In genomic region chr14:52873694-52874093, GRCh38 we compare ENCODE assay signal across 15 cellular contexts.
DNase-seq lines count a peak whose midpoint lies in the region; ATAC-seq and TF ChIP-seq lines count a peak whose summit lies in the region.
"Had no signal": no experiment of that assay in that cellular context is flagged by ENCODE, and none has a peak within 500 bp of the region (broad histone marks: within the 10 kb centered on the region; RNA-seq: fewer than 3 reads in every experiment).

No MANE protein-coding gene starts in this region.

- H3K36me3 Mint-ChIP-seq in osteocyte (ENCODE audit: unreplicated experiment): peaks cover 53% of the 10 kb centered on the region
- H3K36me3 Mint-ChIP-seq in activated naive CD4-positive, alpha-beta T cell treated with anti-CD3 and anti-CD28 coated beads, Interleukin-2, amount 50 U/mL, for 72 hours: no peaks in the 10 kb centered on the region

- no peak for TF ChIP-seq CTCF in osteocyte (IDR thresholded peaks at IDR 0.05)

- H3K27me3 Mint-ChIP-seq in osteocyte (ENCODE audit: unreplicated experiment): no peaks in the 10 kb centered on the region

- no peak overlapping the region for H3K4me3 Mint-ChIP-seq in osteocyte (ENCODE audit: unreplicated experiment)
- H3K4me3 Mint-ChIP-seq: activated naive CD4-positive, alpha-beta T cell treated with anti-CD3 and anti-CD28 coated beads for 36 hours had no signal

- H3K4me1 Mint-ChIP-seq in osteocyte (ENCODE audit: unreplicated experiment): peaks cover 70% of the 10 kb centered on the region

- peak overlapping the region; percentile 89 for H3K27ac Mint-ChIP-seq in osteocyte (ENCODE audit: unreplicated experiment)
- H3K27ac Mint-ChIP-seq in activated naive CD4-positive, alpha-beta T cell treated with anti-CD3 and anti-CD28 coated beads, Interleukin-2, amount 50 U/mL, for 72 hours: no peak overlapping the region
- H3K27ac Mint-ChIP-seq: activated naive CD4-positive, alpha-beta T cell treated with anti-CD3 and anti-CD28 coated beads for 36 hours had no signal

- no peaks in the 10 kb centered on the region for H3K9me3 Mint-ChIP-seq in osteocyte (ENCODE audit: unreplicated experiment)
- no peaks in the 10 kb centered on the region for H3K9me3 Mint-ChIP-seq in activated naive CD4-positive, alpha-beta T cell treated with anti-CD3 and anti-CD28 coated beads, Interleukin-2, amount 50 U/mL, for 72 hours
- H3K9me3 Mint-ChIP-seq: activated naive CD4-positive, alpha-beta T cell treated with anti-CD3 and anti-CD28 coated beads for 36 hours had no signal

- ATAC-seq in SK-N-SH treated with all-trans-retinoic acid at 6 μM for 48 hours (no peak), HG03469 (IDR thresholded peaks at IDR 0.05; ENCODE audit: unreplicated experiment) (no peak)
- no peak for ATAC-seq in activated naive CD4-positive, alpha-beta T cell treated with anti-CD3 and anti-CD28 coated beads, Interleukin-2, amount 50 U/mL, for 72 hours
- ATAC-seq: mucosa of descending colon had no signal

- H3K27ac ChIP-seq in epithelial cell of prostate: peak overlapping the region; percentile 56
- H3K27ac ChIP-seq: BLaER1 treated with 17β-estradiol and CSF1 and Interleukin-3, amounts not matched to agents 10 nM and 100 nM had no signal

- DNase-seq in AG20443 (ENCODE audit: low spot score) (peak; percentile 64), NCI-H460 (ENCODE audit: extremely low read depth, low read depth) (peak; percentile 5), epithelial cell of prostate (ENCODE audit: low read depth, low spot score) (no peak), osteocyte (ENCODE audit: extremely low spot score, unreplicated experiment) (no peak), H4 (ENCODE audit: low spot score) (no peak)
- DNase-seq in activated naive CD4-positive, alpha-beta T cell treated with anti-CD3 and anti-CD28 coated beads, Interleukin-2, amount 50 U/mL, for 72 hours (ENCODE audit: low spot score in 2 of 2): no peak
- DNase-seq: activated CD4-positive, alpha-beta T cell treated with anti-CD3 and anti-CD28 coated beads, Interleukin-2, amount 50 U/mL, for 4 hours; activated naive CD4-positive, alpha-beta T cell treated with anti-CD3 and anti-CD28 coated beads for 36 hours; hippocampal formation; mucosa of descending colon; NCI-H146; NCI-H526 had no signal

TF ChIP-seq in SK-N-SH treated with all-trans-retinoic acid at 6 μM for 48 hours, 23 proteins besides CTCF, POLR2A, EP300 and RAD21:
- TF ChIP-seq ESRRG (CRISPR knock-in tag; IDR thresholded peaks at IDR 0.05) (no peak), ZNF565 (CRISPR knock-in tag; conservative IDR thresholded peaks at IDR 0.05; ENCODE audit: low read depth) (no peak), TSHZ2 (CRISPR knock-in tag; IDR thresholded peaks at IDR 0.05) (no peak), BACH2 (CRISPR knock-in tag; IDR thresholded peaks at IDR 0.05; ENCODE audit: borderline replicate concordance) (no peak), RARB (CRISPR knock-in tag; IDR thresholded peaks at IDR 0.05) (no peak), PPARA (CRISPR knock-in tag; IDR thresholded peaks at IDR 0.05; ENCODE audit: borderline replicate concordance) (no peak), ZFP30 (CRISPR knock-in tag; IDR thresholded peaks at IDR 0.05) (no peak), PATZ1 (CRISPR knock-in tag; IDR thresholded peaks at IDR 0.05; ENCODE audit: borderline replicate concordance) (no peak), CREB5 (CRISPR knock-in tag; IDR thresholded peaks at IDR 0.05; ENCODE audit: low read depth) (no peak), GLIS3 (CRISPR knock-in tag; IDR thresholded peaks at IDR 0.05) (no peak), ARNTL (CRISPR knock-in tag; IDR thresholded peaks at IDR 0.05; ENCODE audit: borderline replicate concordance, low read depth) (no peak), CSRNP3 (CRISPR knock-in tag; IDR thresholded peaks at IDR 0.05) (no peak), POU6F1 (CRISPR knock-in tag; IDR thresholded peaks at IDR 0.05; ENCODE audit: borderline replicate concordance, low read depth) (no peak), TCF4 (CRISPR knock-in tag; IDR thresholded peaks at IDR 0.05; ENCODE audit: borderline replicate concordance) (no peak)

Comparison
In these comparisons a context has a peak if more than half of its experiments do, and no peak if none do; other contexts are left out.
1. DNase-seq: peak in AG20443 (single experiment) and NCI-H460 (single experiment); none in epithelial cell of prostate (single experiment), osteocyte (single experiment), H4 (single experiment) and activated naive CD4-positive, alpha-beta T cell treated with anti-CD3 and anti-CD28 coated beads, Interleukin-2, amount 50 U/mL, for 72 hours (0 of 2).